ENCODE assay signal across 10 cellular contexts in genomic region chr4:2806392-2807355, GRCh38. TPM values are rescaled to one million over a fixed set of nuclear protein-coding genes. Genes with fewer than 3 reads are reported as not detected.
DNase-seq lines count a peak whose midpoint lies in the region; ATAC-seq, FAIRE-seq and TF ChIP-seq lines count a peak whose summit lies in the region.
"Had no signal": no experiment of that assay in that cellular context is flagged by ENCODE, and none has a peak within 500 bp of the region (broad histone marks: within the 10 kb centered on the region; RNA-seq: fewer than 3 reads in every experiment).

No MANE protein-coding gene starts in this region.

- H3K4me2 ChIP-seq in Karpas-422 (ENCODE audit: low read depth, low read length, poor library complexity, severe bottlenecking), result peak overlapping the region; percentile 39
- H3K4me2 ChIP-seq in HepG2 (ENCODE audit: low read depth, low read length), result no peak overlapping the region

- no peak for TF ChIP-seq EP300 in HepG2 (IDR thresholded peaks at IDR 0.05; ENCODE audit: low read depth in 2 of 2, low read length in 2 of 2)
- no peak for TF ChIP-seq EP300 in HepG2 (CRISPR knock-in tag; IDR thresholded peaks at IDR 0.05; ENCODE audit: borderline replicate concordance)

- TF ChIP-seq POLR2A in HepG2 (IDR thresholded peaks at IDR 0.05; ENCODE audit: insufficient read depth in 1 of 2, low read depth in 2 of 2, low read length in 2 of 2), result no peak

- H3K36me3 Mint-ChIP-seq in stimulated activated effector memory CD8-positive, alpha-beta T cell treated with anti-CD3 and anti-CD28 coated beads, Interleukin-12 subunit alpha, Interleukin-12 subunit beta, amount 100 ng/mL, for 72 hours, result peaks cover 6% of the 10 kb centered on the region

- CTCF ChIA-PET in HepG2 (lab: Yijun Ruan, JAX; ENCODE audit: low intra/inter-chr PET ratio, low total read pairs), result no interaction called here

- H3K79me2 ChIP-seq in Karpas-422 (ENCODE audit: low read length) (no peaks in the 10 kb centered on the region), HepG2 (ENCODE audit: insufficient read depth, low read length) (peaks cover 33% of the 10 kb centered on the region)

- H3K36me3 ChIP-seq in Karpas-422 (ENCODE audit: insufficient read depth, low read length) (no peaks in the 10 kb centered on the region), HepG2 (replicated peaks in 1 of 2; ENCODE audit: control insufficient read depth in 1 of 2, insufficient read depth in 2 of 2, low read length in 2 of 2) (peaks cover 3 to 9% of the 10 kb centered on the region in 2 experiments; a peak in 2 of 5 replicates)

- WGBS in HepG2 (ENCODE audit: low lambda C conversion rate), result 98% methylated on average over 18 of the region's 27 CpGs

- no TSS peak for BruUV-seq in HepG2 (replicated peaks; lab: Mats Ljungman, UMichigan)

- no peaks in the 10 kb centered on the region for H3K9me2 ChIP-seq in Karpas-422 (replicated peaks; ENCODE audit: insufficient read depth, low read length)

- DNase-seq in Karpas-422, result peak; percentile 71
- peak; percentile 39 for DNase-seq in cerebellar cortex (ENCODE audit: low spot score)
- no peak for DNase-seq in HepG2 (ENCODE audit: low spot score)
- DNase-seq in stimulated activated effector memory CD8-positive, alpha-beta T cell treated with anti-CD3 and anti-CD28 coated beads, Interleukin-12 subunit alpha, Interleukin-12 subunit beta, amount 100 ng/mL, for 72 hours (ENCODE audit: low spot score in 2 of 2), result no peak
- no peak for DNase-seq in OCI-M2 (lab: John Stamatoyannopoulos, UW; ENCODE audit: unreplicated experiment)
- DNase-seq in NCI-H345 treated with DMSO at 0.1 percent for 48 hours (lab: John Stamatoyannopoulos, UW; ENCODE audit: unreplicated experiment), result no peak
- DNase-seq: effector memory CD8-positive, alpha-beta T cell; NCI-H1048 had no signal

- in situ Hi-C loops in HepG2 (cut with HindIII; ENCODE audit: extremely low pct_ligation_motif_present, low pct_unique_long_range_greater_than_20kb), result no loop called here

- H3K27me3 ChIP-seq in Karpas-422 (ENCODE audit: low read length) (no peaks in the 10 kb centered on the region), HepG2 (ENCODE audit: control insufficient read depth in 1 of 2, insufficient read depth in 2 of 2, low read length in 2 of 2) (no peaks in the 10 kb centered on the region)

- H3K4me1 ChIP-seq in Karpas-422 (ENCODE audit: low read length) (peaks cover 60% of the 10 kb centered on the region), HepG2 (ENCODE audit: insufficient read depth, low read length) (peaks cover 28% of the 10 kb centered on the region)

- H3K27ac Mint-ChIP-seq in stimulated activated effector memory CD8-positive, alpha-beta T cell treated with anti-CD3 and anti-CD28 coated beads, Interleukin-12 subunit alpha, Interleukin-12 subunit beta, amount 100 ng/mL, for 72 hours, result peak overlapping the region; percentile 61

- H3K9me3 ChIP-seq in Karpas-422 (ENCODE audit: low read length) (no peaks in the 10 kb centered on the region), HepG2 (ENCODE audit: low read length) (no peaks in the 10 kb centered on the region)

- H4K20me1 ChIP-seq in Karpas-422 (ENCODE audit: insufficient read depth, low read depth, low read length) (no peaks in the 10 kb centered on the region), HepG2 (ENCODE audit: insufficient read depth, low read length) (peaks cover 13% of the 10 kb centered on the region; the same call in 1 of the 2 replicates)

- no peak for FAIRE-seq in HepG2 (lab: Jason Lieb, UNC)

- no peaks in the 10 kb centered on the region for H3K9me3 Mint-ChIP-seq in stimulated activated effector memory CD8-positive, alpha-beta T cell treated with anti-CD3 and anti-CD28 coated beads, Interleukin-12 subunit alpha, Interleukin-12 subunit beta, amount 100 ng/mL, for 72 hours
- H3K9me3 Mint-ChIP-seq: effector memory CD8-positive, alpha-beta T cell had no signal

- no peak for TF ChIP-seq RAD21 in HepG2 (CRISPR knock-in tag; IDR thresholded peaks at IDR 0.05)

- no peak for ATAC-seq in HepG2
- ATAC-seq in stimulated activated effector memory CD8-positive, alpha-beta T cell treated with anti-CD3 and anti-CD28 coated beads, Interleukin-12 subunit alpha, Interleukin-12 subunit beta, amount 100 ng/mL, for 72 hours, result peak; percentile 17
- ATAC-seq in GM21528 (IDR thresholded peaks at IDR 0.05; ENCODE audit: low FRiP score, unreplicated experiment), result no peak
- ATAC-seq in GM21529 (IDR thresholded peaks at IDR 0.05; ENCODE audit: unreplicated experiment), result no peak
- ATAC-seq: effector memory CD8-positive, alpha-beta T cell had no signal

- TF ChIP-seq CTCF in HepG2 (CRISPR knock-in tag; IDR thresholded peaks at IDR 0.05), result no peak

- no peak overlapping the region for H3K4me3 ChIP-seq in Karpas-422 (ENCODE audit: low read length)
- no peak overlapping the region for H3K4me3 ChIP-seq in HepG2 (replicated peaks in 1 of 3; ENCODE audit: insufficient read depth in 1 of 3, low read depth in 2 of 3, low read length in 3 of 3)

- H3K4me1 Mint-ChIP-seq in stimulated activated effector memory CD8-positive, alpha-beta T cell treated with anti-CD3 and anti-CD28 coated beads, Interleukin-12 subunit alpha, Interleukin-12 subunit beta, amount 100 ng/mL, for 72 hours, result peaks cover 37% of the 10 kb centered on the region

- H3K4me3 Mint-ChIP-seq in stimulated activated effector memory CD8-positive, alpha-beta T cell treated with anti-CD3 and anti-CD28 coated beads, Interleukin-12 subunit alpha, Interleukin-12 subunit beta, amount 100 ng/mL, for 72 hours, result no peak overlapping the region
- H3K4me3 Mint-ChIP-seq: effector memory CD8-positive, alpha-beta T cell had no signal

- H2AFZ ChIP-seq in Karpas-422 (ENCODE audit: low read length) (no peak overlapping the region), HepG2 (ENCODE audit: low read length) (no peak overlapping the region)

- peak overlapping the region; percentile 68 for H3K27ac ChIP-seq in Karpas-422 (ENCODE audit: low read length)
- H3K27ac ChIP-seq in HepG2 (ENCODE audit: extremely low read length, insufficient read depth, low read length), result no peak overlapping the region

- intact Hi-C loops in HepG2 (cut with micrococcal nuclease; ENCODE audit: unreplicated experiment), result no loop called here

- peak overlapping the region; percentile 49 for H3K9ac ChIP-seq in Karpas-422 (ENCODE audit: low read length)
- H3K9ac ChIP-seq in HepG2 (ENCODE audit: insufficient read depth, low read depth, low read length), result no peak overlapping the region

- POLR2A ChIA-PET in HepG2 (lab: Yijun Ruan, JAX), result no interaction called here

RNA-seq across cellular contexts. Expression of gene SH3BP2, which starts 13.8 kb away (rescaled TPM):
- total RNA-seq in Karpas-422 (2014; rRNA removed; shearing (Covaris generic); ENCODE audit: low replicate concordance), result 17.2 and 29.9 TPM in 2 replicates
- total RNA-seq in HepG2 (2016; rRNA removed; fragmentation: Illumina TruSeq; extraction: Trizol), result 7.0 and 16.9 TPM in 2 replicates
- total RNA-seq in HepG2 (2016; cell fraction: cytosol; rRNA removed; fragmentation: Illumina TruSeq; extraction: Trizol; ENCODE audit: low read depth), result 8.3 and 8.9 TPM in 2 replicates
- 6.0 and 17.5 TPM in 2 replicates for total RNA-seq in HepG2 (2016; cell fraction: insoluble cytoplasmic fraction; rRNA removed; fragmentation: Illumina TruSeq; extraction: Trizol)
- total RNA-seq in HepG2 (2016; cell fraction: membrane; rRNA removed; fragmentation: Illumina TruSeq; extraction: Trizol), result 10.1 and 13.2 TPM in 2 replicates
- 24.2 and 26.2 TPM in 2 replicates for total RNA-seq in HepG2 (2016; cell fraction: nucleus; rRNA removed; fragmentation: Illumina TruSeq; extraction: Trizol)
- 34.5 and 38.6 TPM in 2 replicates for polyA plus RNA-seq in HepG2 (2011; rRNA removed)
- 9.0 and 10.4 TPM in 2 replicates for polyA plus RNA-seq in HepG2 (2011; cell fraction: cytosol; rRNA removed)
- polyA plus RNA-seq in HepG2 (2011; cell fraction: nucleus; rRNA removed), result 190 and 200 TPM in 2 replicates
- polyA plus RNA-seq in HepG2 (2012), result 8.5 and 20.0 TPM in 2 replicates
- 8.6 and 9.1 TPM in 2 replicates for polyA plus RNA-seq in HepG2 (2016; cell fraction: cytosol; fragmentation: Illumina TruSeq; extraction: Trizol; ENCODE audit: low read depth)
- polyA plus RNA-seq in HepG2 (2016; cell fraction: insoluble cytoplasmic fraction; fragmentation: Illumina TruSeq; extraction: Trizol; ENCODE audit: low read depth), result 8.9 and 10.1 TPM in 2 replicates
- 12.6 and 15.4 TPM in 2 replicates for polyA plus RNA-seq in HepG2 (2016; cell fraction: membrane; fragmentation: Illumina TruSeq; extraction: Trizol; ENCODE audit: low read depth)
- 68.6 and 68.9 TPM in 2 replicates for polyA plus RNA-seq in HepG2 (2016; cell fraction: nucleus; fragmentation: Illumina TruSeq; extraction: Trizol; ENCODE audit: insufficient read depth, low read depth)
- polyA minus RNA-seq in HepG2 (2011; rRNA and poly(A)+ RNA removed; ENCODE audit: low replicate concordance), result 33.1 and 43.4 TPM in 2 replicates
- 8.4 and 8.5 TPM in 2 replicates for polyA minus RNA-seq in HepG2 (2011; cell fraction: cytosol; rRNA and poly(A)+ RNA removed)
- 60.7 and 63.2 TPM in 2 replicates for polyA minus RNA-seq in HepG2 (2011; cell fraction: nucleus; rRNA and poly(A)+ RNA removed)

RNA-seq across cellular contexts. Expression of gene ADD1, which starts 37.0 kb away (rescaled TPM):
- total RNA-seq in Karpas-422 (2014; rRNA removed; shearing (Covaris generic); ENCODE audit: low replicate concordance), result 62.9 and 69.7 TPM in 2 replicates
- total RNA-seq in HepG2 (2016; rRNA removed; fragmentation: Illumina TruSeq; extraction: Trizol), result 122 and 133 TPM in 2 replicates
- total RNA-seq in HepG2 (2016; cell fraction: cytosol; rRNA removed; fragmentation: Illumina TruSeq; extraction: Trizol; ENCODE audit: low read depth), result 25.1 and 28.0 TPM in 2 replicates
- 104 and 117 TPM in 2 replicates for total RNA-seq in HepG2 (2016; cell fraction: insoluble cytoplasmic fraction; rRNA removed; fragmentation: Illumina TruSeq; extraction: Trizol)
- 56.9 and 59.3 TPM in 2 replicates for total RNA-seq in HepG2 (2016; cell fraction: membrane; rRNA removed; fragmentation: Illumina TruSeq; extraction: Trizol)
- 109 and 119 TPM in 2 replicates for total RNA-seq in HepG2 (2016; cell fraction: nucleus; rRNA removed; fragmentation: Illumina TruSeq; extraction: Trizol)
- polyA plus RNA-seq in HepG2 (2011; rRNA removed), result 73.9 and 76.3 TPM in 2 replicates
- polyA plus RNA-seq in HepG2 (2011; cell fraction: cytosol; rRNA removed), result 48.1 and 66.3 TPM in 2 replicates
- polyA plus RNA-seq in HepG2 (2011; cell fraction: nucleus; rRNA removed), result 210 and 221 TPM in 2 replicates
- polyA plus RNA-seq in HepG2 (2012), result 70.7 and 77.6 TPM in 2 replicates
- 11.6 and 13.4 TPM in 2 replicates for polyA plus RNA-seq in HepG2 (2016; cell fraction: cytosol; fragmentation: Illumina TruSeq; extraction: Trizol; ENCODE audit: low read depth)
- 90.6 and 120 TPM in 2 replicates for polyA plus RNA-seq in HepG2 (2016; cell fraction: insoluble cytoplasmic fraction; fragmentation: Illumina TruSeq; extraction: Trizol; ENCODE audit: low read depth)
- 40.3 and 41.9 TPM in 2 replicates for polyA plus RNA-seq in HepG2 (2016; cell fraction: membrane; fragmentation: Illumina TruSeq; extraction: Trizol; ENCODE audit: low read depth)
- 163 and 167 TPM in 2 replicates for polyA plus RNA-seq in HepG2 (2016; cell fraction: nucleus; fragmentation: Illumina TruSeq; extraction: Trizol; ENCODE audit: insufficient read depth, low read depth)
- 28.2 and 90.0 TPM in 2 replicates for polyA minus RNA-seq in HepG2 (2011; rRNA and poly(A)+ RNA removed; ENCODE audit: low replicate concordance)
- 43.0 and 48.4 TPM in 2 replicates for polyA minus RNA-seq in HepG2 (2011; cell fraction: cytosol; rRNA and poly(A)+ RNA removed)
- polyA minus RNA-seq in HepG2 (2011; cell fraction: nucleus; rRNA and poly(A)+ RNA removed), result 99.5 and 109 TPM in 2 replicates

RNA-seq across cellular contexts. Expression of gene TNIP2, which starts 50.5 kb away (rescaled TPM):
- 30.6 and 92.0 TPM in 2 replicates for total RNA-seq in Karpas-422 (2014; rRNA removed; shearing (Covaris generic); ENCODE audit: low replicate concordance)
- total RNA-seq in HepG2 (2016; rRNA removed; fragmentation: Illumina TruSeq; extraction: Trizol), result 28.5 and 38.0 TPM in 2 replicates
- 51.3 and 56.9 TPM in 2 replicates for total RNA-seq in HepG2 (2016; cell fraction: cytosol; rRNA removed; fragmentation: Illumina TruSeq; extraction: Trizol; ENCODE audit: low read depth)
- 23.8 and 37.4 TPM in 2 replicates for total RNA-seq in HepG2 (2016; cell fraction: insoluble cytoplasmic fraction; rRNA removed; fragmentation: Illumina TruSeq; extraction: Trizol)
- 75.6 and 77.4 TPM in 2 replicates for total RNA-seq in HepG2 (2016; cell fraction: membrane; rRNA removed; fragmentation: Illumina TruSeq; extraction: Trizol)
- 22.8 and 24.6 TPM in 2 replicates for total RNA-seq in HepG2 (2016; cell fraction: nucleus; rRNA removed; fragmentation: Illumina TruSeq; extraction: Trizol)
- 25.6 and 30.1 TPM in 2 replicates for polyA plus RNA-seq in HepG2 (2011; rRNA removed)
- polyA plus RNA-seq in HepG2 (2011; cell fraction: cytosol; rRNA removed), result 24.2 and 29.8 TPM in 2 replicates
- 85.8 and 92.8 TPM in 2 replicates for polyA plus RNA-seq in HepG2 (2011; cell fraction: nucleus; rRNA removed)
- polyA plus RNA-seq in HepG2 (2012), result 14.3 and 23.5 TPM in 2 replicates
- 52.0 and 56.1 TPM in 2 replicates for polyA plus RNA-seq in HepG2 (2016; cell fraction: cytosol; fragmentation: Illumina TruSeq; extraction: Trizol; ENCODE audit: low read depth)
- polyA plus RNA-seq in HepG2 (2016; cell fraction: insoluble cytoplasmic fraction; fragmentation: Illumina TruSeq; extraction: Trizol; ENCODE audit: low read depth), result 25.2 and 28.5 TPM in 2 replicates
- 60.4 and 61.0 TPM in 2 replicates for polyA plus RNA-seq in HepG2 (2016; cell fraction: membrane; fragmentation: Illumina TruSeq; extraction: Trizol; ENCODE audit: low read depth)
- polyA plus RNA-seq in HepG2 (2016; cell fraction: nucleus; fragmentation: Illumina TruSeq; extraction: Trizol; ENCODE audit: insufficient read depth, low read depth), result 46.5 and 50.4 TPM in 2 replicates
- polyA minus RNA-seq in HepG2 (2011; rRNA and poly(A)+ RNA removed; ENCODE audit: low replicate concordance), result 10.0 and 18.7 TPM in 2 replicates
- polyA minus RNA-seq in HepG2 (2011; cell fraction: cytosol; rRNA and poly(A)+ RNA removed), result 8.1 and 8.4 TPM in 2 replicates
- 18.6 and 22.9 TPM in 2 replicates for polyA minus RNA-seq in HepG2 (2011; cell fraction: nucleus; rRNA and poly(A)+ RNA removed)

Comparison
In these comparisons a context has a peak if more than half of its experiments do, and no peak if none do; other contexts are left out.
1. DNase-seq: peak in Karpas-422 (single experiment) and cerebellar cortex (single experiment); none in HepG2 (single experiment), stimulated activated effector memory CD8-positive, alpha-beta T cell treated with anti-CD3 and anti-CD28 coated beads, Interleukin-12 subunit alpha, Interleukin-12 subunit beta, amount 100 ng/mL, for 72 hours (0 of 2), OCI-M2 (single experiment) and NCI-H345 treated with DMSO at 0.1 percent for 48 hours (single experiment).